ENCODE assay signal across 11 cellular contexts in the genomic region with DNA sequence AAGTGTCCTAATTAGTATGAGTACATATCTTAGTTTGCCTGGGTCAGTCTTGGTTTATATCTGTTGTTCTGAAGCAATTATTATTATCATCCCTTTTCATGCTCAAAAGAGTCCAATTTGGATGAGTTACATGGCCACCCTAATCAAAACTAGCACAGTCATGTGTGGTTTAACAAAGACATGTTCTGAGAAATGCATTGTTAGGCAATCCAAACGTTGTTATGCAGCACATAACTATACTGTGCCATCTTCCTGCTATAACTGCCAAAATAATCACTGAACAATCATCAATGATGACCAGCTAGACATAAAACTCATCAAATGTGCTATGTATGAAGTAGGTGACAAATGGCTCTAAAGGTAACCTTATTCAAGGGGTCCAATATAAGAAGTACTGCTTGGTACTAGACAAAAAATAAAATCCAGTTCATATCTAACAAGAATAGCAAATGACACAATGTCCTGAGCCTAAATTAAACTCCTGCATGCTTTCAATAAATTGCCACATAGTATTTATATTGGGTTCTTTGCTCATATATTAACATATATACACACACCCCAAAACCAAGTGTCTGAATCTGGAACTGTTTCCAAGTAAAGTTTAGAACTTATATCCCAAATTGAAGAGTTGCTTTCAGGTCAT. TPM values are rescaled to one million over a fixed set of nuclear protein-coding genes. Genes with fewer than 3 reads are reported as not detected.
DNase-seq lines count a peak whose midpoint lies in the region; ATAC-seq and FAIRE-seq lines count a peak whose summit lies in the region.
"Had no signal": no experiment of that assay in that cellular context is flagged by ENCODE, and none has a peak within 500 bp of the region (broad histone marks: within the 10 kb centered on the region; RNA-seq: fewer than 3 reads in every experiment).

No MANE protein-coding gene starts in this region.

- DNase-seq in AG20443 (ENCODE audit: low spot score) (peak; percentile 11), GF-D8 (lab: John Stamatoyannopoulos, UW) (peak; percentile 39), astrocyte of the hippocampus (ENCODE audit: low read depth, low spot score) (peak; percentile 1), left colon (no peak), GM19239 (ENCODE audit: insufficient read length, low spot score) (no peak), cerebellar nuclear complex (lab: John Stamatoyannopoulos, UW) (no peak), NCI-H146 (lab: John Stamatoyannopoulos, UW) (no peak)
- DNase-seq: activated CD4-positive, alpha-beta T cell treated with anti-CD3 and anti-CD28 coated beads, Interleukin-2, amount 10 ng/mL, durations not matched to agents 24 days and 14 days; activated naive CD4-positive, alpha-beta T cell treated with Interleukin-2 at 50 U/mL for 16 hours; stimulated activated CD4-positive, alpha-beta T cell treated with anti-CD3 and anti-CD28 coated beads, Interleukin-15, amount 100 ng/mL, for 24 hours had no signal

- no peak for FAIRE-seq in GM19239 (lab: Jason Lieb, UNC)

- intact Hi-C loops in left colon (cut with DNase I, micrococcal nuclease), result no loop called here

- ATAC-seq in left colon (peak; percentile 56), GM21529 (IDR thresholded peaks at IDR 0.05; ENCODE audit: unreplicated experiment) (no peak)

RNA-seq across cellular contexts. Expression of gene CNOT6L, which starts 41.9 kb away (rescaled TPM):
- total RNA-seq in left colon, result 10 to 100 TPM; 40.2 to 49.8 TPM

Comparison
In these comparisons a context has a peak if more than half of its experiments do, and no peak if none do; other contexts are left out.
1. DNase-seq: peak in AG20443 (single experiment), GF-D8 (single experiment) and astrocyte of the hippocampus (single experiment); none in left colon (0 of 2), GM19239 (single experiment), cerebellar nuclear complex (0 of 2) and NCI-H146 (single experiment).